In the genomic region with DNA sequence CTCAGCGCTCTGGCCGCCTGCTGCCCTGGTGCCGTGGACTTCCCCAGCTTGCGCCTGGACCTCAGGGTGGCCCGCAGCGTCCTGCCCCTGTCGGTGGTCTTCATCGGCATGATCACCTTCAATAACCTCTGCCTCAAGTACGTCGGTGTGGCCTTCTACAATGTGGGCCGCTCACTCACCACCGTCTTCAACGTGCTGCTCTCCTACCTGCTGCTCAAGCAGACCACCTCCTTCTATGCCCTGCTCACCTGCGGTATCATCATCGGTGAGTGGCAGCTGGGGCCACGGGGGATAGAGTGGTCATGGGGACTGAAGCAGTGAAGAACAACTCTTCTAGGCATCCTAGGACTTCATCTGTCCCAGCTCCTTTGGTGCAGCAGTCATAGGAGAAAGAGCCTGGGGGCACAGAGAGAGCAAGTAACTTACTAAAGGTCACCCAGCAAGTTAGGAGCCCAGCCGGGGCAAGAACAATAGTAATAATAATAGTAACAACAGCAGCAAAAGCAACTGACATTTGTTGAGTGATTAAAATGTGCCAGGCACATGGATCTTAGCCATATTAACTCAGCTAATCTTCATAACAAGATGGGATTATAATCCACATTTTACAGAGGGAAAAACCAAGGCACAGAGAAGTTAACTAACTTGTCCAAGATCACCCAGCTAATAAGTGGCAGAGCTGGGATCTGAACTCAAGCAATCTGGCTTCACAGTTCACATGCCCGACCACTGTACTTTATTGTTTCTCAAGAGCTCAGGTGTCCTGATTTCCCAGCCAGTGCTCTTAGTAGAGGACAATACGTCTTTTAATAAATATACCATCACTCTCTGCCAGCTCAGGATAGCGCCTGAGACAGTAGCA, we compare ENCODE assay signal across 1 cellular context.
TF ChIP-seq lines count a peak whose summit lies in the region.

No MANE protein-coding gene starts in this region.

TF ChIP-seq in IMR-90, 13 proteins besides CTCF, POLR2A, EP300 and RAD21:
- TF ChIP-seq RFX5 (IDR thresholded peaks at IDR 0.05; ENCODE audit: low read depth, low read length) (no peak), MAFK (IDR thresholded peaks at IDR 0.05; ENCODE audit: low read depth, low read length) (no peak), FOS (IDR thresholded peaks at IDR 0.05; ENCODE audit: low read depth, low read length) (no peak), CHD1 (IDR thresholded peaks at IDR 0.05; ENCODE audit: low read depth, low read length) (no peak), CEBPB (IDR thresholded peaks at IDR 0.05; ENCODE audit: low read depth, low read length) (no peak), MAZ (IDR thresholded peaks at IDR 0.05; ENCODE audit: borderline replicate concordance, low read depth, low read length) (no peak), RCOR1 (IDR thresholded peaks at IDR 0.05; ENCODE audit: insufficient replicate concordance, low read length) (no peak)
TF ChIP-seq in IMR-90: peak in this region for 0.
